2 cellular contexts compared by ENCODE assay signal in genomic region chr6:39964094-39964493, GRCh38.
TF ChIP-seq lines count a peak whose summit lies in the region.

No MANE protein-coding gene starts in this region.

TF ChIP-seq in GM23338, 12 proteins besides CTCF, POLR2A, EP300 and RAD21 (continued from another document):
- TF ChIP-seq CREB1 (CRISPR knock-in tag; IDR thresholded peaks at IDR 0.05; ENCODE audit: low read depth) (no peak), ZNF462 (CRISPR knock-in tag; IDR thresholded peaks at IDR 0.05) (no peak)

TF ChIP-seq in WTC11, 78 proteins besides CTCF, POLR2A, EP300 and RAD21 (continued from another document):
- no peak for TF ChIP-seq PRDM15 (CRISPR knock-in tag; IDR thresholded peaks at IDR 0.05)
- no peak for TF ChIP-seq AFF4 (CRISPR knock-in tag; IDR thresholded peaks at IDR 0.05; ENCODE audit: borderline replicate concordance)
- no peak for TF ChIP-seq E2F5 (CRISPR knock-in tag; IDR thresholded peaks at IDR 0.05)
- no peak for TF ChIP-seq ELF4 (CRISPR knock-in tag; IDR thresholded peaks at IDR 0.05; ENCODE audit: low read depth)
- no peak for TF ChIP-seq TCF7 (CRISPR knock-in tag; IDR thresholded peaks at IDR 0.05; ENCODE audit: low read depth)
- no peak for TF ChIP-seq IRF1 (CRISPR knock-in tag; IDR thresholded peaks at IDR 0.05)
- no peak for TF ChIP-seq ZNF671 (CRISPR knock-in tag; IDR thresholded peaks at IDR 0.05)
- TF ChIP-seq ATF3 (CRISPR knock-in tag; conservative IDR thresholded peaks at IDR 0.05): no peak
- TF ChIP-seq ZNF416 (CRISPR knock-in tag; IDR thresholded peaks at IDR 0.05): no peak
- TF ChIP-seq EMX1 (CRISPR knock-in tag; IDR thresholded peaks at IDR 0.05): no peak
- no peak for TF ChIP-seq GTF2I (CRISPR knock-in tag; conservative IDR thresholded peaks at IDR 0.05)
- no peak for TF ChIP-seq PREB (CRISPR knock-in tag; IDR thresholded peaks at IDR 0.05; ENCODE audit: borderline replicate concordance)
- no peak for TF ChIP-seq FOXK1 (CRISPR knock-in tag; IDR thresholded peaks at IDR 0.05)
- no peak for TF ChIP-seq TEAD4 (CRISPR knock-in tag; IDR thresholded peaks at IDR 0.05)
- no peak for TF ChIP-seq GABPB1 (CRISPR knock-in tag; IDR thresholded peaks at IDR 0.05)
- no peak for TF ChIP-seq ZNF121 (CRISPR knock-in tag; IDR thresholded peaks at IDR 0.05)
- TF ChIP-seq HMGA2 (CRISPR knock-in tag; IDR thresholded peaks at IDR 0.05): no peak
